Comparison of ENCODE assay signal across 8 cellular contexts in genomic region chr5:138464388-138465287, GRCh38. TPM values are rescaled to one million over a fixed set of nuclear protein-coding genes. Genes with fewer than 3 reads are reported as not detected.
A peak's percentile ranks its signal among the peaks of the same experiment; 100 is the strongest.
DNase-seq lines count a peak whose midpoint lies in the region; ATAC-seq, FAIRE-seq and TF ChIP-seq lines count a peak whose summit lies in the region.

No MANE protein-coding gene starts in this region.

- peak; percentile 42 for TF ChIP-seq POLR2A in GM18505 (IDR thresholded peaks at IDR 0.05; ENCODE audit: borderline replicate concordance, extremely low read depth, insufficient read depth, insufficient read length)

- peak overlapping the region; percentile 93 for H3K4me3 ChIP-seq in psoas muscle

- no peaks in the 10 kb centered on the region for H3K27me3 ChIP-seq in psoas muscle (ENCODE audit: insufficient read depth in 3 of 3, low read length in 2 of 3)

- ATAC-seq in GM18505 (IDR thresholded peaks at IDR 0.05; ENCODE audit: unreplicated experiment): peak; percentile 65
- ATAC-seq in HG02970 (IDR thresholded peaks at IDR 0.05; ENCODE audit: low FRiP score, unreplicated experiment): peak; percentile 67
- peak; percentile 89 for ATAC-seq in left ventricle myocardium superior
- ATAC-seq in psoas muscle: peak; percentile 80 to 89 (median 84)

- H3K9me3 ChIP-seq in psoas muscle: no peaks in the 10 kb centered on the region

- peak; percentile 96 to 98 for DNase-seq in NCI-H187 (lab: John Stamatoyannopoulos, UW)
- DNase-seq in T-helper 2 cell: peak; percentile 82 to 98 (median 93)
- DNase-seq in anterior cingulate cortex (lab: John Stamatoyannopoulos, UW): peak; percentile 89 to 100 (median 98)
- peak; percentile 94 for DNase-seq in left ventricle myocardium superior
- DNase-seq in psoas muscle: peak; percentile 96 to 98
- peak; percentile 93 for DNase-seq in urothelium cell line (ENCODE audit: low spot score)

- WGBS in psoas muscle, 3 donors: 0% methylated on average over 47 to 68 of the region's 68 CpGs

- peaks cover 5% of the 10 kb centered on the region for H3K4me1 ChIP-seq in psoas muscle

- peaks cover 4 to 6% of the 10 kb centered on the region in 2 donors for H3K36me3 ChIP-seq in psoas muscle (ENCODE audit: insufficient read depth in 1 of 2, low read depth in 1 of 2)

- no peak for FAIRE-seq in urothelium cell line (lab: Jason Lieb, UNC)

- peak overlapping the region; percentile 99 for H3K27ac ChIP-seq in psoas muscle

- intact Hi-C loops in left ventricle myocardium superior (cut with micrococcal nuclease): no loop called here
- intact Hi-C loops in psoas muscle (cut with DNase I): loop anchor here (1.0 to 5.0 kb wide), 3 partner anchors 38 to 78 kb away; no protein-coding TSS in a partner anchor

- no peak for TF ChIP-seq CTCF in psoas muscle (IDR thresholded peaks at IDR 0.05)

RNA-seq across cellular contexts. Expression of gene EGR1, which starts 0.6 kb away (rescaled TPM):
- total RNA-seq in left ventricle myocardium superior: 6.4 TPM
- total RNA-seq in psoas muscle: 100 to 1,000 TPM in 2 of 4 donors, 10 to 100 TPM in 1, 1 to 10 TPM in 1; 10.0 to 171 (median 74.8) TPM
- polyA plus RNA-seq in psoas muscle: 100 to 1,000 TPM in 1 of 3 donors, 10 to 100 TPM in 2; 12.0 to 168 (median 14.9) TPM

RNA-seq across cellular contexts. Expression of gene REEP2, which starts 25.8 kb away (rescaled TPM):
- 6.3 TPM for total RNA-seq in left ventricle myocardium superior
- total RNA-seq in psoas muscle: 1 to 10 TPM; 1.3 to 6.6 (median 3.1) TPM
- 1 to 10 TPM in 2 of 3 donors, under 1 TPM in 1; 0.85 to 3.4 (median 1.5) TPM for polyA plus RNA-seq in psoas muscle

Comparison
In these comparisons a context has a peak if more than half of its experiments do, and no peak if none do; other contexts are left out.
1. Peak in every context shown above with its lines: DNase-seq, ATAC-seq, H3K4me3 ChIP-seq and H3K27ac ChIP-seq.